ENCODE assay signal across 10 cellular contexts in the genomic region with DNA sequence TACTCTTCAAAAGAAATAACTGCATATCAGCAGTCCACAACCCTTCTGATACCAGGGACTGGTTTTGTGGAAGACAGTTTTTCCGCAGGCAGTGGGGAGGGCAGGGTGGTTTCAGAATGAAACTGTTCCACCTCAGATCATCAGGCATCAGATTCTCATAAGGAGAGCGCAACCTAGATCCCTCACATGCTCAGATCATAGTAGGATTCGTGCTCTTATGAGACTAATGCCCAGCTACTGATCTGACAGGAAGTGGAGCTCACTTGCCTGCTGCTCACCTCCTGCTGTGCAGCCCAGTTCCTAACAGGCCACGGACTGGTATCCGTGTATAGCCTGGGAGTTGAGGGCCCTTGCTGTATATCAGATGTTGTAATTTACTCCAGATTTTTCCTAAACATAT. TPM values are rescaled to one million over a fixed set of nuclear protein-coding genes. Genes with fewer than 3 reads are reported as not detected.
DNase-seq lines count a peak whose midpoint lies in the region; ATAC-seq and TF ChIP-seq lines count a peak whose summit lies in the region.
"Had no signal": no experiment of that assay in that cellular context is flagged by ENCODE, and none has a peak within 500 bp of the region (broad histone marks: within the 10 kb centered on the region; RNA-seq: fewer than 3 reads in every experiment).

No MANE protein-coding gene starts in this region.

- H3K4me1 ChIP-seq in A673 (ENCODE audit: insufficient read depth, low read length, poor library complexity, severe bottlenecking) = peaks cover 23% of the 10 kb centered on the region

- H3K36me3 ChIP-seq in A673 (ENCODE audit: insufficient read depth, low read length, poor library complexity, severe bottlenecking) = peaks cover 3% of the 10 kb centered on the region

- CTCF ChIA-PET in A673 (lab: Charles Lee) = no interaction called here
- CTCF ChIA-PET in activated CD4-positive, alpha-beta memory T cell treated with anti-CD3 and anti-CD28 coated beads for 36 hours (lab: Charles Lee) = interaction anchor here (1.4 to 2.4 kb wide), 4 partner anchors 12 to 52 kb away, joined by 3 to 8 read pairs (median 4); partner anchors contain the start of genes CDC73, GLRX2, RO60 and UCHL5

- no peaks in the 10 kb centered on the region for H3K9me3 ChIP-seq in A673 (ENCODE audit: low read depth, low read length, poor library complexity, severe bottlenecking)

- intact Hi-C loops in A673 (cut with micrococcal nuclease; ENCODE audit: unreplicated experiment) = no loop called here
- intact Hi-C loops in activated CD4-positive, alpha-beta memory T cell treated with anti-CD3 and anti-CD28 coated beads for 36 hours (cut with micrococcal nuclease) = loop anchor here (1.0 kb wide), 1 partner anchor 8 kb away; no protein-coding TSS in a partner anchor

- no peaks in the 10 kb centered on the region for H3K9me3 Mint-ChIP-seq in activated CD4-positive, alpha-beta memory T cell treated with anti-CD3 and anti-CD28 coated beads for 36 hours

- H3K36me3 Mint-ChIP-seq in activated CD4-positive, alpha-beta memory T cell treated with anti-CD3 and anti-CD28 coated beads for 36 hours = peaks cover 16% of the 10 kb centered on the region

- H3K4me3 Mint-ChIP-seq in activated CD4-positive, alpha-beta memory T cell treated with anti-CD3 and anti-CD28 coated beads for 36 hours = no peak overlapping the region

- peaks cover 44% of the 10 kb centered on the region for H3K4me1 Mint-ChIP-seq in activated CD4-positive, alpha-beta memory T cell treated with anti-CD3 and anti-CD28 coated beads for 36 hours (ENCODE audit: low read depth)

- peak overlapping the region; percentile 46 for H3K27ac ChIP-seq in A673 (ENCODE audit: low read depth, low read length, poor library complexity, severe bottlenecking)

- TF ChIP-seq CTCF in A673 (conservative IDR thresholded peaks at IDR 0.05; ENCODE audit: low read depth, low read length) = no peak

- DNase-seq in A673 (ENCODE audit: low spot score) (peak; percentile 79), AML-193 (lab: John Stamatoyannopoulos, UW) (no peak), NCI-H187 (lab: John Stamatoyannopoulos, UW) (no peak)
- DNase-seq in activated CD4-positive, alpha-beta memory T cell treated with anti-CD3 and anti-CD28 coated beads for 36 hours = peak; percentile 49
- DNase-seq: GDM1, NCI-H226 had no signal

- H3K27me3 Mint-ChIP-seq in activated CD4-positive, alpha-beta memory T cell treated with anti-CD3 and anti-CD28 coated beads for 36 hours = no peaks in the 10 kb centered on the region

- peak; percentile 53 for ATAC-seq in GM18870 (IDR thresholded peaks at IDR 0.05; ENCODE audit: unreplicated experiment)
- peak; percentile 51 for ATAC-seq in HG03108 (IDR thresholded peaks at IDR 0.05; ENCODE audit: unreplicated experiment)
- ATAC-seq in HG03354 (IDR thresholded peaks at IDR 0.05; ENCODE audit: poor library complexity, severe bottlenecking, unreplicated experiment) = no peak
- no peak for ATAC-seq in GM19035 (IDR thresholded peaks at IDR 0.05; ENCODE audit: unreplicated experiment)

- H3K4me3 ChIP-seq in A673 (ENCODE audit: low read depth, low read length, poor library complexity, severe bottlenecking) = no peak overlapping the region

- POLR2A ChIA-PET in A673 (lab: Charles Lee; ENCODE audit: low non-redundant PET) = no interaction called here
- POLR2A ChIA-PET in activated CD4-positive, alpha-beta memory T cell treated with anti-CD3 and anti-CD28 coated beads for 36 hours (lab: Charles Lee) = interaction anchor here (0.9 kb wide), 1 partner anchor 12 kb away, joined by 4 read pairs; the partner anchor contains the start of genes RO60 and UCHL5

- BruUV-seq in A673 (replicated peaks; lab: Mats Ljungman, UMichigan) = no TSS peak

- H3K27ac Mint-ChIP-seq in activated CD4-positive, alpha-beta memory T cell treated with anti-CD3 and anti-CD28 coated beads for 36 hours = no peak overlapping the region

- no peaks in the 10 kb centered on the region for H3K27me3 ChIP-seq in A673 (replicated peaks; ENCODE audit: insufficient read depth, low read depth, low read length, poor library complexity)

RNA-seq across cellular contexts. Expression of gene RO60, which starts 11.5 kb away (rescaled TPM):
- total RNA-seq in A673 (2021) = 93.5 and 97.6 TPM in 2 replicates
- total RNA-seq in activated CD4-positive, alpha-beta memory T cell treated with anti-CD3 and anti-CD28 coated beads for 36 hours = 10 to 100 TPM; 56.5 to 65.8 TPM

RNA-seq across cellular contexts. Expression of gene UCHL5, which starts 11.8 kb away (rescaled TPM):
- 93.9 and 100 TPM in 2 replicates for total RNA-seq in A673 (2021)
- 10 to 100 TPM; 72.1 to 77.5 TPM for total RNA-seq in activated CD4-positive, alpha-beta memory T cell treated with anti-CD3 and anti-CD28 coated beads for 36 hours

RNA-seq across cellular contexts. Expression of gene GLRX2, which starts 34.3 kb away (rescaled TPM):
- 31.9 and 35.7 TPM in 2 replicates for total RNA-seq in A673 (2021)
- 10 to 100 TPM; 25.4 to 25.8 TPM for total RNA-seq in activated CD4-positive, alpha-beta memory T cell treated with anti-CD3 and anti-CD28 coated beads for 36 hours

RNA-seq across cellular contexts. Expression of gene CDC73, which starts 50.9 kb away (rescaled TPM):
- total RNA-seq in A673 (2021) = 61.5 and 71.0 TPM in 2 replicates
- total RNA-seq in activated CD4-positive, alpha-beta memory T cell treated with anti-CD3 and anti-CD28 coated beads for 36 hours = 10 to 100 TPM; 47.9 to 49.3 TPM

Comparison
In these comparisons a context has a peak if more than half of its experiments do, and no peak if none do; other contexts are left out.
1. DNase-seq: peak in A673 (single experiment) and activated CD4-positive, alpha-beta memory T cell treated with anti-CD3 and anti-CD28 coated beads for 36 hours (single experiment); none in AML-193 (0 of 2) and NCI-H187 (0 of 2).
2. ATAC-seq: peak in GM18870 (single experiment) and HG03108 (single experiment); none in HG03354 (single experiment) and GM19035 (single experiment).